Comparison of ENCODE assay signal across 18 cellular contexts in the genomic region with DNA sequence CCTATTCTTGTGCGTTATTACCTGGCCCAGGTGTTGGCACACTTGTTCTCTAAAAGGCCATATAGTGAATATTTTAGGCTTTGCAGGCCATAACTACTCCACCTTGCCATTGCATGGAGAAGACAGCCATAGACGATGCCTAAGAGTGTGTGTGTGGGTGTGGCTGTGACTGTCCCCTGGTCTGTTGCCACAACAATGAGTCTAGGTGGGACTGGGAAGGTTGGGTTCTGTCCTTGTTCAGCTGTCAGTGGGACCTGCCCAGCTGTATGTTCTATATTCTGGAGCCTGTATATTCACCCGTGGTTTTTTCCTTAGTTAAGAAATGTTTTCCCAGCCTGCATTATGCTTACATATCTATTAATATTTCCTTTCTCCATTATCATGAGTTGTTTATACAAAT.
"Had no signal": no experiment of that assay in that cellular context is flagged by ENCODE, and none has a peak within 500 bp of the region (broad histone marks: within the 10 kb centered on the region; RNA-seq: fewer than 3 reads in every experiment).

No MANE protein-coding gene starts in this region.

- H3K9me3 Mint-ChIP-seq: natural killer cell, neural crest cell had no signal

- H3K4me3 ChIP-seq: coronary artery, hepatocyte, left ventricle myocardium inferior, lung, right atrium auricular region had no signal

- H2AFZ ChIP-seq: hepatocyte had no signal

- H3K4me1 Mint-ChIP-seq: neural crest cell had no signal

- H3K27me3 ChIP-seq: hepatocyte, right atrium auricular region had no signal

- H3K4me2 ChIP-seq: hepatocyte had no signal

- H3K4me1 ChIP-seq: right atrium auricular region had no signal

- H3K27ac Mint-ChIP-seq: natural killer cell had no signal

- ATAC-seq: left cardiac atrium, natural killer cell had no signal

- FAIRE-seq: kidney, small intestine had no signal

- H3K4me3 Mint-ChIP-seq: natural killer cell, neural crest cell had no signal

- DNase-seq: effector CD4-positive, alpha-beta T cell; foreskin melanocyte; head of caudate nucleus; kidney; left cardiac atrium; left ventricle myocardium inferior; mesendoderm; natural killer cell; posterior cingulate gyrus; small intestine; stimulated activated CD4-positive, alpha-beta T cell treated with anti-CD3 and anti-CD28 coated beads, Interleukin-12 subunit alpha, Interleukin-12 subunit beta, amount 100 ng/mL, for 4 hours; stimulated activated naive CD4-positive, alpha-beta T cell treated with Interleukin-2 at 50 U/mL for 16 hours; trophoblast cell had no signal

- H3K79me2 ChIP-seq: hepatocyte had no signal

- H3K27ac ChIP-seq: coronary artery, hepatocyte, left ventricle myocardium inferior, right atrium auricular region had no signal

- H3K9me3 ChIP-seq: left ventricle myocardium inferior, right atrium auricular region had no signal
